ENCODE assay signal across 1 cellular context in genomic region chr3:57385498-57385897, GRCh38.
TF ChIP-seq lines count a peak whose summit lies in the region.

No MANE protein-coding gene starts in this region.

TF ChIP-seq in HepG2, 621 proteins besides CTCF, POLR2A, EP300 and RAD21 (continued from another document and continues in another):
- peak; percentile 53; the same call in 1 of the 2 replicates for TF ChIP-seq THRA (CRISPR knock-in tag; IDR thresholded peaks at IDR 0.05; ENCODE audit: borderline replicate concordance)
- no peak for TF ChIP-seq E2F1 (CRISPR knock-in tag; IDR thresholded peaks at IDR 0.05)
- peak; percentile 82 for TF ChIP-seq HDAC2 (CRISPR knock-in tag; IDR thresholded peaks at IDR 0.05)
- TF ChIP-seq FOXJ3 (CRISPR knock-in tag; IDR thresholded peaks at IDR 0.05; ENCODE audit: borderline replicate concordance) = peak; percentile 37; the same call in 1 of the 2 replicates
- 0 out of 2 replicates have a peak, but pooled peaks have one; percentile 44 for TF ChIP-seq CREM (IDR thresholded peaks at IDR 0.05)
- TF ChIP-seq CREM (CRISPR knock-in tag; IDR thresholded peaks at IDR 0.05) = no peak
- TF ChIP-seq SP4 (CRISPR knock-in tag; IDR thresholded peaks at IDR 0.05) = no peak
- no peak for TF ChIP-seq ZUFSP (CRISPR knock-in tag; IDR thresholded peaks at IDR 0.05; ENCODE audit: borderline replicate concordance)
- peak; percentile 78 for TF ChIP-seq BCL6 (CRISPR knock-in tag; IDR thresholded peaks at IDR 0.05)
- TF ChIP-seq ATF2 (CRISPR knock-in tag; IDR thresholded peaks at IDR 0.05) = peak; percentile 68; the same call in 1 of the 2 replicates
- TF ChIP-seq ZNF614 (CRISPR knock-in tag; IDR thresholded peaks at IDR 0.05; ENCODE audit: borderline replicate concordance) = peak; percentile 32; the same call in 1 of the 2 replicates
- peak; percentile 83 for TF ChIP-seq GFI1 (CRISPR knock-in tag; IDR thresholded peaks at IDR 0.05; ENCODE audit: borderline replicate concordance)
- TF ChIP-seq ZNF891 (CRISPR knock-in tag; IDR thresholded peaks at IDR 0.05) = no peak
- no peak for TF ChIP-seq SOX6 (IDR thresholded peaks at IDR 0.05)
- TF ChIP-seq SOX6 (CRISPR knock-in tag; IDR thresholded peaks at IDR 0.05) = peak; percentile 83
- peak; percentile 60 for TF ChIP-seq RERE (CRISPR knock-in tag; IDR thresholded peaks at IDR 0.05; ENCODE audit: low read depth)
- peak; percentile 40; the same call in 1 of the 2 replicates for TF ChIP-seq ZNF503 (CRISPR knock-in tag; IDR thresholded peaks at IDR 0.05)
- TF ChIP-seq SOX5 (CRISPR knock-in tag; IDR thresholded peaks at IDR 0.05; ENCODE audit: borderline replicate concordance) = peak; percentile 53; the same call in 1 of the 2 replicates
- peak; percentile 85 for TF ChIP-seq AHDC1 (CRISPR knock-in tag; IDR thresholded peaks at IDR 0.05; ENCODE audit: borderline replicate concordance)
- 0 out of 2 replicates have a peak, but pooled peaks have one; percentile 30 for TF ChIP-seq HMG20B (CRISPR knock-in tag; conservative IDR thresholded peaks at IDR 0.05)
- peak; percentile 70; the same call in 1 of the 2 replicates for TF ChIP-seq REPIN1 (CRISPR knock-in tag; IDR thresholded peaks at IDR 0.05; ENCODE audit: borderline replicate concordance, low read depth)
- no peak for TF ChIP-seq ZNF777 (CRISPR knock-in tag; IDR thresholded peaks at IDR 0.05)
- TF ChIP-seq HBP1 (CRISPR knock-in tag; IDR thresholded peaks at IDR 0.05; ENCODE audit: low read depth) = no peak
- TF ChIP-seq SP5 (CRISPR knock-in tag; IDR thresholded peaks at IDR 0.05; ENCODE audit: borderline replicate concordance, low read depth) = peak; percentile 32; the same call in 1 of the 2 replicates
- TF ChIP-seq ZNF652 (CRISPR knock-in tag; IDR thresholded peaks at IDR 0.05; ENCODE audit: borderline replicate concordance, low read depth) = 0 out of 2 replicates have a peak, but pooled peaks have one; percentile 1
- TF ChIP-seq HNF4A (CRISPR knock-in tag; IDR thresholded peaks at IDR 0.05) = peak; percentile 91
- TF ChIP-seq ARID5B (CRISPR knock-in tag; IDR thresholded peaks at IDR 0.05) = peak; percentile 89
- TF ChIP-seq SIX4 (CRISPR knock-in tag; IDR thresholded peaks at IDR 0.05) = peak; percentile 60; the same call in 1 of the 2 replicates
